In the genomic region with DNA sequence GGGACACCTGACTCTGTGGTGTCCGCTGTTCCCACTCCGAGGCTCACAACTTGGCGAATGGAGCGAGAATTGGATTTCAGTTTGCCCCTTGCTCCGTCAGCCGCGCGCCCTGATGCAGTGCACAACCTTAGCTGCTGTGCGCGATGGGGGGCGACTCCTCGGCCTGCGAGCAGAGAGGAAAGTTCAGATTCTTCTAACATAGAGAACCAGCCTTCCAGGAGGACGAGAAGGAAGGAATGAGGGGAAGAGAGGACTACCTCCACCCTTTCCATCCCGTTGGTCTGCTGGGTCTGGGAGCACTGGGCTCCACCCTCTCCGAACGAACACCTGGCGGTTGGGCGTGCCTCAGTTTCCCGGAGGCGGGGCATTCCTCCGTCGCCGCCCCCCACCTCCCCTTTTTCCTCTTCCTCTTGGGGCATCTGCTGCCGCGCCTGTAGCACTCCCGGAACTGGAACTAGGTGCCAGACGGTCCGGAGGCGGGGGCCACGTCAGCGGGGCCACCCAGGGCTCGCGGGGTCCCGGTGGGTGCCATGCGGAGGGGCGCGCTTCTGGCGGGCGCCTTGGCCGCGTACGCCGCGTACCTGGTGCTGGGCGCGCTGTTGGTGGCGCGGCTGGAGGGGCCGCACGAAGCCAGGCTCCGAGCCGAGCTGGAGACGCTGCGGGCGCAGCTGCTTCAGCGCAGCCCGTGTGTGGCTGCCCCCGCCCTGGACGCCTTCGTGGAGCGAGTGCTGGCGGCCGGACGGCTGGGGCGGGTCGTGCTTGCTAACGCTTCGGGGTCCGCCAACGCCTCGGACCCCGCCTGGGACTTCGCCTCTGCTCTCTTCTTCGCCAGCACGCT, we compare ENCODE assay signal across 1 cellular context.
A peak's percentile ranks its signal among the peaks of the same experiment; 100 is the strongest.
TF ChIP-seq lines count a peak whose summit lies in the region.

TSS of gene KCNK6 (plus strand) at position 425 of the 838 bp plus-strand sequence. CDS start at position 531, 106 bp downstream.

TF ChIP-seq in HEK293, 187 proteins besides CTCF, POLR2A, EP300 and RAD21 (continued from another document and continues in another):
- TF ChIP-seq, protein P1, sequence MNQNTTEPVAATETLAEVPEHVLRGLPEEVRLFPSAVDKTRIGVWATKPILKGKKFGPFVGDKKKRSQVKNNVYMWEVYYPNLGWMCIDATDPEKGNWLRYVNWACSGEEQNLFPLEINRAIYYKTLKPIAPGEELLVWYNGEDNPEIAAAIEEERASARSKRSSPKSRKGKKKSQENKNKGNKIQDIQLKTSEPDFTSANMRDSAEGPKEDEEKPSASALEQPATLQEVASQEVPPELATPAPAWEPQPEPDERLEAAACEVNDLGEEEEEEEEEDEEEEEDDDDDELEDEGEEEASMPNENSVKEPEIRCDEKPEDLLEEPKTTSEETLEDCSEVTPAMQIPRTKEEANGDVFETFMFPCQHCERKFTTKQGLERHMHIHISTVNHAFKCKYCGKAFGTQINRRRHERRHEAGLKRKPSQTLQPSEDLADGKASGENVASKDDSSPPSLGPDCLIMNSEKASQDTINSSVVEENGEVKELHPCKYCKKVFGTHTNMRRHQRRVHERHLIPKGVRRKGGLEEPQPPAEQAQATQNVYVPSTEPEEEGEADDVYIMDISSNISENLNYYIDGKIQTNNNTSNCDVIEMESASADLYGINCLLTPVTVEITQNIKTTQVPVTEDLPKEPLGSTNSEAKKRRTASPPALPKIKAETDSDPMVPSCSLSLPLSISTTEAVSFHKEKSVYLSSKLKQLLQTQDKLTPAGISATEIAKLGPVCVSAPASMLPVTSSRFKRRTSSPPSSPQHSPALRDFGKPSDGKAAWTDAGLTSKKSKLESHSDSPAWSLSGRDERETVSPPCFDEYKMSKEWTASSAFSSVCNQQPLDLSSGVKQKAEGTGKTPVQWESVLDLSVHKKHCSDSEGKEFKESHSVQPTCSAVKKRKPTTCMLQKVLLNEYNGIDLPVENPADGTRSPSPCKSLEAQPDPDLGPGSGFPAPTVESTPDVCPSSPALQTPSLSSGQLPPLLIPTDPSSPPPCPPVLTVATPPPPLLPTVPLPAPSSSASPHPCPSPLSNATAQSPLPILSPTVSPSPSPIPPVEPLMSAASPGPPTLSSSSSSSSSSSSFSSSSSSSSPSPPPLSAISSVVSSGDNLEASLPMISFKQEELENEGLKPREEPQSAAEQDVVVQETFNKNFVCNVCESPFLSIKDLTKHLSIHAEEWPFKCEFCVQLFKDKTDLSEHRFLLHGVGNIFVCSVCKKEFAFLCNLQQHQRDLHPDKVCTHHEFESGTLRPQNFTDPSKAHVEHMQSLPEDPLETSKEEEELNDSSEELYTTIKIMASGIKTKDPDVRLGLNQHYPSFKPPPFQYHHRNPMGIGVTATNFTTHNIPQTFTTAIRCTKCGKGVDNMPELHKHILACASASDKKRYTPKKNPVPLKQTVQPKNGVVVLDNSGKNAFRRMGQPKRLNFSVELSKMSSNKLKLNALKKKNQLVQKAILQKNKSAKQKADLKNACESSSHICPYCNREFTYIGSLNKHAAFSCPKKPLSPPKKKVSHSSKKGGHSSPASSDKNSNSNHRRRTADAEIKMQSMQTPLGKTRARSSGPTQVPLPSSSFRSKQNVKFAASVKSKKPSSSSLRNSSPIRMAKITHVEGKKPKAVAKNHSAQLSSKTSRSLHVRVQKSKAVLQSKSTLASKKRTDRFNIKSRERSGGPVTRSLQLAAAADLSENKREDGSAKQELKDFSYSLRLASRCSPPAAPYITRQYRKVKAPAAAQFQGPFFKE (tag by site-specific recombination; IDR thresholded peaks at IDR 0.05; ENCODE audit: borderline replicate concordance), result no peak
- TF ChIP-seq PATZ1 (tag by site-specific recombination; IDR thresholded peaks at IDR 0.05) (peak; percentile 53), GLIS1 (tag by site-specific recombination; IDR thresholded peaks at IDR 0.05) (peak; percentile 81), KLF8 (tag by site-specific recombination; IDR thresholded peaks at IDR 0.05) (0 out of 2 replicates have a peak, but pooled peaks have one; percentile 35), ZNF18 (tag by site-specific recombination; IDR thresholded peaks at IDR 0.05) (no peak), TCF7L2 (IDR thresholded peaks at IDR 0.05; ENCODE audit: borderline replicate concordance, low read depth, low read length) (no peak), ZFP69B (tag by site-specific recombination; IDR thresholded peaks at IDR 0.05) (no peak), KLF1 (tag by site-specific recombination; IDR thresholded peaks at IDR 0.05) (peak; percentile 18; the same call in 1 of the 2 replicates), ZNF529 (tag by site-specific recombination; IDR thresholded peaks at IDR 0.05; ENCODE audit: insufficient replicate concordance) (no peak), ZFHX2 (tag by site-specific recombination; conservative IDR thresholded peaks at IDR 0.05) (peak; percentile 81), ZNF133 (tag by site-specific recombination; IDR thresholded peaks at IDR 0.05) (no peak), SCRT1 (tag by site-specific recombination; IDR thresholded peaks at IDR 0.05; ENCODE audit: borderline replicate concordance) (no peak), ZNF175 (tag by site-specific recombination; IDR thresholded peaks at IDR 0.05) (no peak), ZNF518A (tag by site-specific recombination; conservative IDR thresholded peaks at IDR 0.05; ENCODE audit: low read depth) (no peak), ZNF792 (tag by site-specific recombination; IDR thresholded peaks at IDR 0.05) (no peak), ZNF223 (tag by site-specific recombination; IDR thresholded peaks at IDR 0.05) (0 out of 2 replicates have a peak, but pooled peaks have one; percentile 21), ZNF555 (tag by site-specific recombination; conservative IDR thresholded peaks at IDR 0.05) (no peak), ZSCAN4 (tag by site-specific recombination; IDR thresholded peaks at IDR 0.05) (no peak), ZNF624 (tag by site-specific recombination; IDR thresholded peaks at IDR 0.05) (no peak), ZNF350 (tag by site-specific recombination; IDR thresholded peaks at IDR 0.05) (no peak), ZNF623 (tag by site-specific recombination; IDR thresholded peaks at IDR 0.05) (no peak), ZNF138 (tag by site-specific recombination; IDR thresholded peaks at IDR 0.05; ENCODE audit: borderline replicate concordance) (no peak), ZNF366 (tag by site-specific recombination; conservative IDR thresholded peaks at IDR 0.05) (peak; percentile 65), ZBTB8A (tag by site-specific recombination; IDR thresholded peaks at IDR 0.05) (peak; percentile 87), ZBTB20 (tag by site-specific recombination; IDR thresholded peaks at IDR 0.05) (peak; percentile 15; the same call in 1 of the 2 replicates), ZNF600 (tag by site-specific recombination; IDR thresholded peaks at IDR 0.05) (peak; percentile 26; the same call in 1 of the 2 replicates), ZBTB17 (tag by site-specific recombination; IDR thresholded peaks at IDR 0.05) (0 out of 2 replicates have a peak, but pooled peaks have one; percentile 9)
- TF ChIP-seq, protein P2, sequence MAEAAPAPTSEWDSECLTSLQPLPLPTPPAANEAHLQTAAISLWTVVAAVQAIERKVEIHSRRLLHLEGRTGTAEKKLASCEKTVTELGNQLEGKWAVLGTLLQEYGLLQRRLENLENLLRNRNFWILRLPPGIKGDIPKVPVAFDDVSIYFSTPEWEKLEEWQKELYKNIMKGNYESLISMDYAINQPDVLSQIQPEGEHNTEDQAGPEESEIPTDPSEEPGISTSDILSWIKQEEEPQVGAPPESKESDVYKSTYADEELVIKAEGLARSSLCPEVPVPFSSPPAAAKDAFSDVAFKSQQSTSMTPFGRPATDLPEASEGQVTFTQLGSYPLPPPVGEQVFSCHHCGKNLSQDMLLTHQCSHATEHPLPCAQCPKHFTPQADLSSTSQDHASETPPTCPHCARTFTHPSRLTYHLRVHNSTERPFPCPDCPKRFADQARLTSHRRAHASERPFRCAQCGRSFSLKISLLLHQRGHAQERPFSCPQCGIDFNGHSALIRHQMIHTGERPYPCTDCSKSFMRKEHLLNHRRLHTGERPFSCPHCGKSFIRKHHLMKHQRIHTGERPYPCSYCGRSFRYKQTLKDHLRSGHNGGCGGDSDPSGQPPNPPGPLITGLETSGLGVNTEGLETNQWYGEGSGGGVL (tag by site-specific recombination; IDR thresholded peaks at IDR 0.05), result no peak
- TF ChIP-seq, protein P3, sequence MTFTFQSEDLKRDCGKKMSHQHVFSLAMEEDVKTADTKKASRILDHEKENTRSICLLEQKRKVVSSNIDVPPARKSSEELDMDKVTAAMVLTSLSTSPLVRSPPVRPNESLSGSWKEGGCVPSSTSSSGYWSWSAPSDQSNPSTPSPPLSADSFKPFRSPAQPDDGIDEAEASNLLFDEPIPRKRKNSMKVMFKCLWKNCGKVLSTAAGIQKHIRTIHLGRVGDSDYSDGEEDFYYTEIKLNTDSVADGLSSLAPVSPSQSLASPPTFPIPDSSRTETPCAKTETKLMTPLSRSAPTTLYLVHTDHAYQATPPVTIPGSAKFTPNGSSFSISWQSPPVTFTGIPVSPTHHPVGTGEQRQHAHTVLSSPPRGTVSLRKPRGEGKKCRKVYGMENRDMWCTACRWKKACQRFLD (tag by site-specific recombination; IDR thresholded peaks at IDR 0.05), result no peak
- TF ChIP-seq, protein P4, sequence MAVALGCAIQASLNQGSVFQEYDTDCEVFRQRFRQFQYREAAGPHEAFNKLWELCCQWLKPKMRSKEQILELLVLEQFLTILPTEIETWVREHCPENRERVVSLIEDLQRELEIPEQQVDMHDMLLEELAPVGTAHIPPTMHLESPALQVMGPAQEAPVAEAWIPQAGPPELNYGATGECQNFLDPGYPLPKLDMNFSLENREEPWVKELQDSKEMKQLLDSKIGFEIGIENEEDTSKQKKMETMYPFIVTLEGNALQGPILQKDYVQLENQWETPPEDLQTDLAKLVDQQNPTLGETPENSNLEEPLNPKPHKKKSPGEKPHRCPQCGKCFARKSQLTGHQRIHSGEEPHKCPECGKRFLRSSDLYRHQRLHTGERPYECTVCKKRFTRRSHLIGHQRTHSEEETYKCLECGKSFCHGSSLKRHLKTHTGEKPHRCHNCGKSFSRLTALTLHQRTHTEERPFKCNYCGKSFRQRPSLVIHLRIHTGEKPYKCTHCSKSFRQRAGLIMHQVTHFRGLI (tag by site-specific recombination; IDR thresholded peaks at IDR 0.05), result peak; percentile 46; the same call in 1 of the 2 replicates
